ENCODE assay signal across 8 cellular contexts in genomic region chr9:131755541-131756198, GRCh38. TPM values are rescaled to one million over a fixed set of nuclear protein-coding genes. Genes with fewer than 3 reads are reported as not detected.
A peak's percentile ranks its signal among the peaks of the same experiment; 100 is the strongest.
DNase-seq lines count a peak whose midpoint lies in the region; ATAC-seq, FAIRE-seq and TF ChIP-seq lines count a peak whose summit lies in the region.

No MANE protein-coding gene starts in this region.

- peak; percentile 66 for DNase-seq in AG10803 (ENCODE audit: low read depth)
- peak; percentile 82 for DNase-seq in NCI-H1092 (lab: John Stamatoyannopoulos, UW)
- DNase-seq in SK-MEL-5 (ENCODE audit: low read depth, low spot score) = peak; percentile 90
- peak; percentile 26 for DNase-seq in activated gamma-delta T cell (lab: John Stamatoyannopoulos, UW)
- DNase-seq in germinal center (ENCODE audit: low spot score) = peak; percentile 75
- DNase-seq in pancreas = peak; percentile 72 to 95 (median 86)
- DNase-seq in transverse colon = peak; percentile 87

- no peak overlapping the region for H3K4me3 ChIP-seq in AG10803 (ENCODE audit: low read length)
- no peak overlapping the region for H3K4me3 ChIP-seq in pancreas
- no peak overlapping the region for H3K4me3 ChIP-seq in transverse colon

- H3K27ac ChIP-seq in pancreas (no peak overlapping the region), transverse colon (no peak overlapping the region)

- H3K9me3 ChIP-seq in pancreas (no peaks in the 10 kb centered on the region), transverse colon (no peaks in the 10 kb centered on the region)

- H3K36me3 ChIP-seq in pancreas (no peaks in the 10 kb centered on the region), transverse colon (no peaks in the 10 kb centered on the region)

- ATAC-seq in GM21447 (IDR thresholded peaks at IDR 0.05; ENCODE audit: unreplicated experiment) (peak; percentile 60), pancreas (peak; percentile 93 to 99 (median 96))

- intact Hi-C loops in pancreas (cut with DNase I) (no loop called here), transverse colon (cut with DNase I; ENCODE audit: low total_unique reads) (no loop called here)

- H3K4me1 ChIP-seq in pancreas (no peaks in the 10 kb centered on the region), transverse colon (peaks cover 0 to 4% (median 1%) of the 10 kb centered on the region in 4 donors)

- TF ChIP-seq POLR2A in transverse colon (IDR thresholded peaks at IDR 0.05) = no peak

- WGBS in pancreas, 2 donors = 10 to 15% methylated on average over 12 to 13 of the region's 13 CpGs
- WGBS in transverse colon (ENCODE audit: low coverage in 1 of 2), 2 donors = 17 to 52% methylated on average over 3 to 13 of the region's 13 CpGs

- TF ChIP-seq EP300 in transverse colon (IDR thresholded peaks at IDR 0.05; ENCODE audit: low read depth) = no peak

- H3K27me3 ChIP-seq in pancreas = no peaks in the 10 kb centered on the region
- peaks cover 41% of the 10 kb centered on the region for H3K27me3 ChIP-seq in transverse colon

- FAIRE-seq in pancreas (lab: Jason Lieb, UNC) = no peak

- in situ Hi-C loops in SK-MEL-5 (cut with HindIII; ENCODE audit: low pct_unique_long_range_greater_than_20kb, low sequenced_read_pairs) (no loop called here), transverse colon (cut with MboI; ENCODE audit: low pct_ligation_motif_present in 1 of 4, low pct_unique_long_range_greater_than_20kb in 1 of 4, low sequenced_read_pairs in 3 of 4) (no loop called here)

- TF ChIP-seq CTCF in AG10803 (conservative IDR thresholded peaks at IDR 0.05; ENCODE audit: low read length) = peak; percentile 88
- peak; percentile 23 to 53 (median 48) for TF ChIP-seq CTCF in pancreas (IDR thresholded peaks at IDR 0.05)
- peak; percentile 50 to 78 (median 64) for TF ChIP-seq CTCF in transverse colon (IDR thresholded peaks at IDR 0.05)

RNA-seq across cellular contexts. Expression of gene RAPGEF1, which starts 15.8 kb away (rescaled TPM):
- total RNA-seq in SK-MEL-5 (2014; rRNA removed; shearing (Covaris generic)) = 34.0 and 34.2 TPM in 2 replicates
- polyA plus RNA-seq in SK-MEL-5 (2015; cell fraction: cytosol; rRNA removed) = 54.5 and 64.9 TPM in 2 replicates
- 29.6 and 35.6 TPM in 2 replicates for polyA plus RNA-seq in SK-MEL-5 (2015; cell fraction: nucleus; rRNA removed)
- total RNA-seq in pancreas = 10 to 100 TPM; 38.8 to 62.6 (median 52.3) TPM
- polyA plus RNA-seq in pancreas = 10 to 100 TPM; 17.1 to 22.8 TPM
- total RNA-seq in transverse colon = 10 to 100 TPM; 49.8 to 86.0 (median 55.1) TPM

Comparison
In these comparisons a context has a peak if more than half of its experiments do, and no peak if none do; other contexts are left out.
1. DNase-seq: peak in every context shown above with its lines; median percentile 90 in SK-MEL-5; 87 in transverse colon; 86 in pancreas; 82 in NCI-H1092; 75 in germinal center; 66 in AG10803; 26 in activated gamma-delta T cell.